8 cellular contexts compared by ENCODE assay signal in the genomic region with DNA sequence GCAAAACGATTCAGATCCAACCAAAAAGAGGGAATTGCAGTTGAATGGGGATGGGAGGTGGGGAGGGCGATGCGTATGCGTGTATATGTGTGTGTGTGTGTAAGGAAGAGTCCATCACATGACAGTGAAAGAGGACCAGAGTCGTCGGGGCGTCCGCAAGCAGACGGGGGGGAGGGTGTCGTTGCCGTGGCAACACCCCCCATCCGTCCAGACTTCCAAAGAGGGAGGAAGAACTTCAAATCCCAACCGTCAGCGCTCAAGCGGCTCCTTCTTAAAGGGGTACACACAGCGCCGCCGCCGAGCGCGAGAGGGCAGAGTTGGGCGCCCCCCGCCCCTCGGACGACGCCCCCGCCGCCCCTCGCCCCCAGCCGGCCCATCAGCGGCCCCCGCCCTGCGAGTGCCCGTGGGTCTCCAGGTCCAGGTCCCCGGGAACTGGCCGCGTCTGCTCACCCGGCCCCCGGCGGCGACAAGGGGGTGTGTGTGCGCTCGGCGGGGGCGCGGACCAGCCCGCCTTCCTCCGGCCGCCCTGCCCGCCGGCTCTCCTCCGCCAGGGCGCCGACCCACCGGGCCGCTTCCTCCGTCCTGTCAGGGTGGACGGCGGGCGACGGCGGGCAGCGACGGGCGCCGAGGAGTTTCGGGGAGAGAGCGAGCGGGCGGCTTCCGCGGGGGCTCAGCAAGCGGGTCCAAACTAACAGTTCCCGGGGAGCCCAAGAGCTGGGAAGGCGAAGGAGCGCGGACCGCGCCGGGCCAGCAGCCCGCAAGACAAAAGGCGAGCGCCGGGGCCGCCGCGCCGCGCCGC. TPM values are rescaled to one million over a fixed set of nuclear protein-coding genes. Genes with fewer than 3 reads are reported as not detected.
DNase-seq lines count a peak whose midpoint lies in the region; ATAC-seq and TF ChIP-seq lines count a peak whose summit lies in the region.

No MANE protein-coding gene starts in this region.

- peak overlapping the region; percentile 100 for H2AFZ ChIP-seq in mammary epithelial cell (ENCODE audit: low read depth, low read length)

- no peak for TF ChIP-seq CTCF in mammary epithelial cell (conservative IDR thresholded peaks at IDR 0.05 in 1 of 2, IDR thresholded peaks at IDR 0.05 in 1 of 2; ENCODE audit: extremely low read depth in 1 of 2, insufficient read depth in 1 of 2, low read depth in 1 of 2, low read length in 2 of 2)
- peak in 1 of 5 experiments; percentile 16 for TF ChIP-seq CTCF in gastrocnemius medialis (IDR thresholded peaks at IDR 0.05 in 4 of 5, conservative IDR thresholded peaks at IDR 0.05 in 1 of 5)

- H3K27me3 ChIP-seq in mammary epithelial cell (ENCODE audit: insufficient read depth, low read length): no peaks in the 10 kb centered on the region
- peaks cover 32% of the 10 kb centered on the region for H3K27me3 ChIP-seq in iPS-20b (ENCODE audit: insufficient read depth, low read length)
- no peaks in the 10 kb centered on the region for H3K27me3 ChIP-seq in gastrocnemius medialis

- TF ChIP-seq POLR2A in gastrocnemius medialis (IDR thresholded peaks at IDR 0.05): no peak

- H3K36me3 ChIP-seq in mammary epithelial cell (ENCODE audit: insufficient read depth, low read length) (no peaks in the 10 kb centered on the region), iPS-20b (ENCODE audit: insufficient read depth, low read depth, low read length) (no peaks in the 10 kb centered on the region), gastrocnemius medialis (no peaks in the 10 kb centered on the region)

- H3K9ac ChIP-seq in mammary epithelial cell (ENCODE audit: insufficient read depth, low read length) (peak overlapping the region; percentile 70), iPS-20b (ENCODE audit: low read depth, low read length) (peak overlapping the region; percentile 78; the same call in 1 of the 2 replicates)

- H3K27ac ChIP-seq in mammary epithelial cell (ENCODE audit: insufficient read depth, low read depth, low read length) (peak overlapping the region; percentile 83), iPS-20b (ENCODE audit: low read length) (no peak overlapping the region), gastrocnemius medialis (peak overlapping the region; percentile 88 to 97 (median 96))

- H3K4me1 ChIP-seq in mammary epithelial cell (ENCODE audit: insufficient read depth, low read length): peaks cover 7% of the 10 kb centered on the region
- peaks cover 4% of the 10 kb centered on the region; the same call in 1 of the 2 replicates for H3K4me1 ChIP-seq in iPS-20b (ENCODE audit: insufficient read depth, low read length)
- peaks cover 18 to 24% of the 10 kb centered on the region in 2 donors for H3K4me1 ChIP-seq in gastrocnemius medialis

- peaks cover 49% of the 10 kb centered on the region for H3K79me2 ChIP-seq in mammary epithelial cell (ENCODE audit: insufficient read depth, low read length)

- H3K4me2 ChIP-seq in mammary epithelial cell (ENCODE audit: insufficient read depth, low read depth, low read length): peak overlapping the region; percentile 90

- intact Hi-C loops in mammary epithelial cell (cut with micrococcal nuclease) (loop anchor here (1.0 to 10.0 kb wide), 4 partner anchors 56 to 444 kb away; partner anchors contain the start of gene LAP3), gastrocnemius medialis (cut with DNase I; ENCODE audit: low total_unique reads) (loop anchor here (1.0 to 10.0 kb wide), 4 partner anchors 211 to 1796 kb away; partner anchors contain the start of genes DCAF16, LAP3, NCAPG and QDPR)

- CTCF ChIA-PET in mammary epithelial cell (lab: Charles Lee; ENCODE audit: low non-redundant PET): interaction anchor here (1.1 kb wide), 1 partner anchor 204 kb away, joined by 3 read pairs; no protein-coding TSS in a partner anchor

- ATAC-seq in HG03025 (IDR thresholded peaks at IDR 0.05; ENCODE audit: low FRiP score, unreplicated experiment) (peak; percentile 22), gastrocnemius medialis (peak; percentile 10 to 40)

- H3K4me3 ChIP-seq in mammary epithelial cell (replicated peaks in 1 of 3; ENCODE audit: insufficient read depth in 1 of 3, low read depth in 2 of 3, low read length in 3 of 3): peak overlapping the region; percentile 61 to 99 (median 94)
- peak overlapping the region; percentile 98 for H3K4me3 ChIP-seq in iPS-20b (ENCODE audit: low read length)
- peak overlapping the region; percentile 70 to 84 (median 78) for H3K4me3 ChIP-seq in gastrocnemius medialis

- H3K9me3 ChIP-seq in mammary epithelial cell (replicated peaks; ENCODE audit: insufficient read depth, low read length) (no peaks in the 10 kb centered on the region), iPS-20b (ENCODE audit: insufficient read depth, low read depth, low read length) (no peaks in the 10 kb centered on the region), gastrocnemius medialis (no peaks in the 10 kb centered on the region)

- H4K20me1 ChIP-seq in mammary epithelial cell (ENCODE audit: insufficient read depth, low read length): no peaks in the 10 kb centered on the region

- dilution Hi-C loops in mammary epithelial cell (cut with HindIII; ENCODE audit: low sequenced_read_pairs): no loop called here

- whole genome bisulfite sequencing in mammary epithelial cell (ENCODE audit: low coverage, missing lambda C conversion rate): 4% methylated on average over 4 of the region's 90 CpGs

- BruUV-seq in mammary epithelial cell (replicated peaks; lab: Mats Ljungman, UMichigan): no TSS peak

- DNase-seq in SIG-M5 treated with dmso at 0.1 percent for 504 hours (lab: John Stamatoyannopoulos, UW; ENCODE audit: unreplicated experiment) (peak; percentile 69), SIG-M5 (lab: John Stamatoyannopoulos, UW) (no peak), NCI-H2029 treated with DMSO at 0.1 percent for 48 hours (lab: John Stamatoyannopoulos, UW) (peak; percentile 26), UCSD-AML1 (lab: John Stamatoyannopoulos, UW; ENCODE audit: unreplicated experiment) (peak; percentile 73), mammary epithelial cell (peak; percentile 70), gastrocnemius medialis (peak; percentile 40 to 50)

- in situ Hi-C loops in mammary epithelial cell (cut with MboI; ENCODE audit: low sequenced_read_pairs in 2 of 2): no loop called here
- in situ Hi-C loops in gastrocnemius medialis (cut with MboI; ENCODE audit: low sequenced_read_pairs in 4 of 4): loop anchor here in 3 of 4 donors (10.0 to 25.0 kb wide), 3 partner anchors 209 to 434 kb away; partner anchors contain the start of genes DCAF16 (in 2 of the 3), LAP3 (in 2 of the 3) and NCAPG (in 2 of the 3)

RNA-seq across cellular contexts. Expression of gene LCORL, which starts 0.7 kb away (rescaled TPM):
- total RNA-seq in mammary epithelial cell (10 to 100 TPM; 11.3 to 14.6 TPM), gastrocnemius medialis (10 to 100 TPM; 12.8 to 34.7 (median 26.1) TPM)
- polyA plus RNA-seq in mammary epithelial cell: 1.8 TPM
- 0.52 TPM for polyA minus RNA-seq in mammary epithelial cell

Comparison
In these comparisons a context has a peak if more than half of its experiments do, and no peak if none do; other contexts are left out.
1. in situ Hi-C loops: an anchor here in gastrocnemius medialis (10.0 to 25.0 kb wide); none called in mammary epithelial cell.